27 cellular contexts compared by ENCODE assay signal in genomic region chr3:6439824-6440223, GRCh38.
"Had no signal": no experiment of that assay in that cellular context is flagged by ENCODE, and none has a peak within 500 bp of the region (broad histone marks: within the 10 kb centered on the region; RNA-seq: fewer than 3 reads in every experiment).

No MANE protein-coding gene starts in this region.

- H3K27ac ChIP-seq: neutrophil, pancreas, prostate gland, skin epidermis, spleen, suprapubic skin, testis, tibial artery, transverse colon, upper lobe of right lung, uterus had no signal

- ATAC-seq: naive thymus-derived CD8-positive, alpha-beta T cell; natural killer cell treated with Interleukin-12 subunit alpha and Interleukin-12 subunit beta and Interleukin-15 and Interleukin-18, amount 100 ng/mL, for 72 hours; pancreas; right cardiac atrium; sciatic nerve; stimulated activated naive CD8-positive, alpha-beta T cell treated with anti-CD3 and anti-CD28 coated beads, Interleukin-15, amount 100 ng/mL, for 72 hours; stimulated activated naive CD8-positive, alpha-beta T cell treated with anti-CD3 and anti-CD28 coated beads, Interleukin-15, Interleukin-2, amounts not matched to agents 100 U/mL and 50 U/mL, for 24 hours; upper lobe of right lung had no signal

- DNase-seq: naive thymus-derived CD8-positive, alpha-beta T cell; nephron progenitor cell; nucleus accumbens; pancreas; right cardiac atrium; spleen; stimulated activated CD4-positive, alpha-beta T cell treated with anti-CD3 and anti-CD28 coated beads, Interleukin-12 subunit alpha, Interleukin-12 subunit beta, amount 100 ng/mL, for 4 hours; stimulated activated CD4-positive, alpha-beta T cell treated with anti-CD3 and anti-CD28 coated beads, Interleukin-1b, Interleukin-23, amount 100 ng/mL, for 48 hours; stimulated activated CD4-positive, alpha-beta T cell treated with anti-CD3 and anti-CD28 coated beads, Interleukin-4, amount 100 ng/mL, for 1 hour; stimulated activated CD4-positive, alpha-beta T cell treated with anti-CD3 and anti-CD28 coated beads, Interleukin-4, amount 100 ng/mL, for 4 hours; stimulated activated CD8-positive, alpha-beta memory T cell treated with anti-CD3 and anti-CD28 coated beads, Interleukin-4, amount 100 ng/mL, for 48 hours; stimulated activated naive CD4-positive, alpha-beta T cell; stimulated activated naive CD8-positive, alpha-beta T cell treated with anti-CD3 and anti-CD28 coated beads, Interleukin-15, amount 100 ng/mL, for 72 hours; stimulated activated naive CD8-positive, alpha-beta T cell treated with anti-CD3 and anti-CD28 coated beads, Interleukin-15, Interleukin-2, amounts not matched to agents 100 U/mL and 50 U/mL, for 24 hours; substantia nigra; testis; tibial artery; transverse colon; upper lobe of right lung; uterus had no signal

- H3K9me3 ChIP-seq: neutrophil, pancreas, prostate gland, spleen, suprapubic skin, testis, tibial artery, transverse colon, upper lobe of right lung, uterus had no signal

- H3K4me1 ChIP-seq: pancreas, prostate gland, spleen, suprapubic skin, testis, tibial artery, transverse colon, upper lobe of right lung, uterus had no signal

- H3K27me3 ChIP-seq: neutrophil, pancreas, spleen, suprapubic skin, testis, tibial artery, transverse colon, upper lobe of right lung, uterus had no signal

- H3K36me3 ChIP-seq: neutrophil, pancreas, prostate gland, spleen, suprapubic skin, tibial artery, transverse colon, upper lobe of right lung, uterus had no signal

- H3K4me2 ChIP-seq: smooth muscle cell had no signal

- FAIRE-seq: pancreas had no signal

- H3K4me3 ChIP-seq: pancreas, prostate gland, skin epidermis, smooth muscle cell, spleen, suprapubic skin, testis, tibial artery, transverse colon, upper lobe of right lung, uterus had no signal
